8 cellular contexts compared by ENCODE assay signal in genomic region chr15:52780172-52780980, GRCh38. TPM values are rescaled to one million over a fixed set of nuclear protein-coding genes. Genes with fewer than 3 reads are reported as not detected.
A peak's percentile ranks its signal among the peaks of the same experiment; 100 is the strongest.
DNase-seq lines count a peak whose midpoint lies in the region; ATAC-seq and TF ChIP-seq lines count a peak whose summit lies in the region.

No MANE protein-coding gene starts in this region.

- no peak overlapping the region for H2AFZ ChIP-seq in DND-41 (ENCODE audit: low read depth, low read length)

- no peaks in the 10 kb centered on the region for H4K20me1 ChIP-seq in DND-41 (ENCODE audit: insufficient read depth, low read length)

- no peaks in the 10 kb centered on the region for H3K27me3 ChIP-seq in DND-41 (ENCODE audit: insufficient read depth, low read length, poor library complexity)
- peaks cover 60% of the 10 kb centered on the region for H3K27me3 ChIP-seq in HUES6 (ENCODE audit: control insufficient read depth, insufficient read depth, low read length)
- peaks cover 69% of the 10 kb centered on the region for H3K27me3 ChIP-seq in foreskin keratinocyte
- H3K27me3 ChIP-seq in vagina: peaks cover 20% of the 10 kb centered on the region

- TF ChIP-seq POLR2A in vagina (IDR thresholded peaks at IDR 0.05): no peak

- intact Hi-C loops in vagina (cut with DNase I): no loop called here

- no peaks in the 10 kb centered on the region for H3K9me3 ChIP-seq in DND-41 (ENCODE audit: insufficient read depth, low read length, severe bottlenecking)
- H3K9me3 ChIP-seq in HUES6 (ENCODE audit: control insufficient read depth, insufficient read depth, low read depth, low read length): no peaks in the 10 kb centered on the region
- H3K9me3 ChIP-seq in vagina: no peaks in the 10 kb centered on the region

- H3K4me3 ChIP-seq in DND-41 (ENCODE audit: low read depth in 1 of 2, low read length in 2 of 2) (no peak overlapping the region), HUES6 (ENCODE audit: low read depth, low read length) (peak overlapping the region; percentile 25; the same call in 1 of the 2 replicates), vagina (no peak overlapping the region)

- ATAC-seq in DND-41 (ENCODE audit: insufficient read depth, low read depth) (peak; percentile 78), GM21423 (IDR thresholded peaks at IDR 0.05; ENCODE audit: unreplicated experiment) (peak; percentile 60), foreskin keratinocyte (peak; percentile 58)

- H3K4me2 ChIP-seq in DND-41 (ENCODE audit: insufficient read depth, low read length): peak overlapping the region; percentile 29; the same call in 1 of the 2 replicates

- H3K79me2 ChIP-seq in DND-41 (ENCODE audit: insufficient read depth, low read length): no peaks in the 10 kb centered on the region

- DNase-seq in DND-41 (peak; percentile 69), SHP77 treated with DMSO at 0.1 percent for 48 hours (lab: John Stamatoyannopoulos, UW) (peak; percentile 6), foreskin keratinocyte (peak in 1 of 2 donors; percentile 41), pons (ENCODE audit: low spot score) (peak; percentile 85), vagina (ENCODE audit: extremely low spot score in 2 of 2) (no peak)
- peak; percentile 89 for DNase-seq in activated effector memory CD4-positive, alpha-beta T cell treated with anti-CD3 and anti-CD28 coated beads, Interleukin-2, amount 50 U/mL, for 16 hours

- no peaks in the 10 kb centered on the region for H3K36me3 ChIP-seq in DND-41 (ENCODE audit: insufficient read depth, low read length)
- no peaks in the 10 kb centered on the region for H3K36me3 ChIP-seq in HUES6 (ENCODE audit: control insufficient read depth, insufficient read depth, low read length)
- H3K36me3 ChIP-seq in vagina: no peaks in the 10 kb centered on the region

- H3K4me1 ChIP-seq in DND-41 (ENCODE audit: insufficient read depth, low read length) (no peaks in the 10 kb centered on the region), HUES6 (ENCODE audit: control insufficient read depth, insufficient read depth, low read length) (peaks cover 32% of the 10 kb centered on the region), foreskin keratinocyte (no peaks in the 10 kb centered on the region), vagina (peaks cover 34% of the 10 kb centered on the region)

- peak; percentile 94 for TF ChIP-seq CTCF in DND-41 (IDR thresholded peaks at IDR 0.05; ENCODE audit: borderline replicate concordance, extremely low read depth, low read length, poor library complexity, severe bottlenecking)
- TF ChIP-seq CTCF in foreskin keratinocyte (conservative IDR thresholded peaks at IDR 0.05): peak; percentile 92
- peak in 2 of 3 experiments; percentile 33 to 55 for TF ChIP-seq CTCF in vagina (IDR thresholded peaks at IDR 0.05)

- H3K9ac ChIP-seq in DND-41 (ENCODE audit: low read depth, low read length) (no peak overlapping the region), HUES6 (ENCODE audit: low read length) (no peak overlapping the region)

- H3K27ac ChIP-seq in DND-41 (ENCODE audit: low read length): no peak overlapping the region
- H3K27ac ChIP-seq in HUES6 (ENCODE audit: low read depth, low read length): no peak overlapping the region
- no peak overlapping the region for H3K27ac ChIP-seq in foreskin keratinocyte
- no peak overlapping the region for H3K27ac ChIP-seq in vagina

RNA-seq across cellular contexts. Expression of gene ONECUT1, which starts 9.8 kb away (rescaled TPM):
- total RNA-seq in foreskin keratinocyte (not detected in 2 replicates), vagina (not detected)
- polyA plus RNA-seq in foreskin keratinocyte: not detected in 2 replicates

Comparison
In these comparisons a context has a peak if more than half of its experiments do, and no peak if none do; other contexts are left out.
1. DNase-seq: peak in DND-41 (single experiment), SHP77 treated with DMSO at 0.1 percent for 48 hours (single experiment), activated effector memory CD4-positive, alpha-beta T cell treated with anti-CD3 and anti-CD28 coated beads, Interleukin-2, amount 50 U/mL, for 16 hours (single experiment) and pons (single experiment); none in vagina (0 of 2).
2. CTCF ChIP-seq: peak in every context shown above with its lines; median percentile 94 in DND-41; 92 in foreskin keratinocyte; 44 in vagina.
3. Peak in every context shown above with its lines, with median percentiles within 50 percentile points of each other: ATAC-seq.